In the genomic region with DNA sequence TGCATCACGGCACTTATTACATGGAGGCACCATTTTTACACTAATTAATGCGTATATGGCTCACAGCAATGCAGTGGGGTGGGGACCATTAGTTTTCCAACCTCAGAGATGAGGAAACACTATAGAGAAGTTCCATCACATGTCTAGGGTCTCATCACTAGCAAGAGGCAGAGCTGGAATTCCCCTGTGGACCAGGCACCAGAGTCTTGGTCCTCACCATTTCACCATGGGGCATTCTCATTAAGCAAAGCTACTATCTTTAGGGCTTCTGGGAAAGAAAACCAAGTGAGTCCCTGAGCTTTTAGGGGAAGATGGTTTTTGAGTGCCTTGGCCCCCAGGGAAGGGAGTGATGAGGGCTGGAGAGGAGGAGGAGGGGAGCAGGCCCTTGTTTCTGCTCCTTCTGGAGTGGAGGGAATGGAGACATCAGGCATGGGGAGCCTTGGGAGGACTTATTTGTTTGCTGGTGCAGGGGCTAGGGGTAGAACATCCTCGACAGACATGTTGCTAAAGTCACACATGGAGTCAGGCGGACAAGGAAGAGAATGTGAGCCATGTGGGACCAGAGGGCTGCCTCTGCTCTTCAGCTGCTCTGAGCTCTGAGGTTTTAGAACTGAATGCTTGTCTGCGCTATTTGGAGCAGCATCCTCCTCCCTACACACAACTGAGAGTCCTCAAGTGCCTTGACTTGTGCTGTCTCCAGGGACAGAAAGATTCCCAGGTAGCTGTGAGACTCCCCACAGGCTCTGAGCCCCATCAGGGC, we compare ENCODE assay signal across 13 cellular contexts. TPM values are rescaled to one million over a fixed set of nuclear protein-coding genes. Genes with fewer than 3 reads are reported as not detected.
DNase-seq lines count a peak whose midpoint lies in the region; ATAC-seq and TF ChIP-seq lines count a peak whose summit lies in the region.
"Had no signal": no experiment of that assay in that cellular context is flagged by ENCODE, and none has a peak within 500 bp of the region (broad histone marks: within the 10 kb centered on the region; RNA-seq: fewer than 3 reads in every experiment).

No MANE protein-coding gene starts in this region.

- TF ChIP-seq CTCF in epithelial cell of esophagus (IDR thresholded peaks at IDR 0.05; ENCODE audit: insufficient read depth, low read depth, low read length, missing control alignments) (no peak), osteoblast (IDR thresholded peaks at IDR 0.05; ENCODE audit: extremely low read depth, low read depth, low read length) (no peak)

- no peaks in the 10 kb centered on the region for H3K9me3 ChIP-seq in osteoblast (ENCODE audit: low read depth, low read length)
- H3K9me3 ChIP-seq: BLaER1, right lobe of liver had no signal

- no peak overlapping the region for H3K4me2 ChIP-seq in osteoblast (ENCODE audit: insufficient read depth, low read length)
- H3K4me2 ChIP-seq: BLaER1 had no signal

- no peaks in the 10 kb centered on the region for H3K9me3 Mint-ChIP-seq in stimulated activated naive CD8-positive, alpha-beta T cell treated with anti-CD3 and anti-CD28 coated beads, Interleukin-15, Interleukin-2, amounts not matched to agents 100 ng/mL and 50 ng/mL, for 24 hours
- H3K9me3 Mint-ChIP-seq: activated naive CD8-positive, alpha-beta T cell treated with anti-CD3 and anti-CD28 coated beads, Interleukin-2, amount 10 ng/mL, durations not matched to agents 7 days and 5 days had no signal

- H3K4me3 ChIP-seq in epithelial cell of esophagus (ENCODE audit: low read length) (peak overlapping the region; percentile 26), osteoblast (ENCODE audit: insufficient read depth, low read length) (no peak overlapping the region)
- H3K4me3 ChIP-seq: BLaER1, right lobe of liver had no signal

- peak overlapping the region; percentile 100 for H3K27ac ChIP-seq in osteoblast (ENCODE audit: low read depth, low read length)
- H3K27ac ChIP-seq: BLaER1, right lobe of liver had no signal

- peaks cover 34% of the 10 kb centered on the region for H3K4me1 Mint-ChIP-seq in stimulated activated naive CD8-positive, alpha-beta T cell treated with anti-CD3 and anti-CD28 coated beads, Interleukin-15, Interleukin-2, amounts not matched to agents 100 ng/mL and 50 ng/mL, for 24 hours (ENCODE audit: low read depth)

- no peaks in the 10 kb centered on the region for H3K27me3 Mint-ChIP-seq in stimulated activated naive CD8-positive, alpha-beta T cell treated with anti-CD3 and anti-CD28 coated beads, Interleukin-15, Interleukin-2, amounts not matched to agents 100 ng/mL and 50 ng/mL, for 24 hours
- H3K27me3 Mint-ChIP-seq: activated naive CD8-positive, alpha-beta T cell treated with anti-CD3 and anti-CD28 coated beads, Interleukin-2, amount 10 ng/mL, durations not matched to agents 7 days and 5 days had no signal

- no peaks in the 10 kb centered on the region for H3K36me3 Mint-ChIP-seq in stimulated activated naive CD8-positive, alpha-beta T cell treated with anti-CD3 and anti-CD28 coated beads, Interleukin-15, Interleukin-2, amounts not matched to agents 100 ng/mL and 50 ng/mL, for 24 hours (ENCODE audit: low read depth)
- H3K36me3 Mint-ChIP-seq: activated naive CD8-positive, alpha-beta T cell treated with anti-CD3 and anti-CD28 coated beads, Interleukin-2, amount 10 ng/mL, durations not matched to agents 7 days and 5 days had no signal

- ATAC-seq in stimulated activated naive CD8-positive, alpha-beta T cell treated with anti-CD3 and anti-CD28 coated beads, Interleukin-15, Interleukin-2, amounts not matched to agents 100 U/mL and 50 U/mL, for 24 hours, result no peak
- ATAC-seq in GM18520 (IDR thresholded peaks at IDR 0.05; ENCODE audit: unreplicated experiment), result no peak
- no peak for ATAC-seq in HG03095 (IDR thresholded peaks at IDR 0.05; ENCODE audit: unreplicated experiment)
- ATAC-seq in HG02884 (IDR thresholded peaks at IDR 0.05; ENCODE audit: unreplicated experiment), result no peak
- ATAC-seq: activated CD4-positive, CD25-positive, alpha-beta regulatory T cell treated with anti-CD3 and anti-CD28 coated beads, Interleukin-2, amount 50 U/mL, for 24 hours had no signal

- peaks cover 44% of the 10 kb centered on the region for H3K4me1 ChIP-seq in osteoblast (ENCODE audit: insufficient read depth, low read length)
- H3K4me1 ChIP-seq: BLaER1 had no signal

- H2AFZ ChIP-seq in osteoblast (ENCODE audit: low read length), result peak overlapping the region; percentile 49

- H3K27ac Mint-ChIP-seq in stimulated activated naive CD8-positive, alpha-beta T cell treated with anti-CD3 and anti-CD28 coated beads, Interleukin-15, Interleukin-2, amounts not matched to agents 100 ng/mL and 50 ng/mL, for 24 hours, result peak overlapping the region; percentile 5
- H3K27ac Mint-ChIP-seq: activated naive CD8-positive, alpha-beta T cell treated with anti-CD3 and anti-CD28 coated beads, Interleukin-2, amount 10 ng/mL, durations not matched to agents 7 days and 5 days had no signal

- intact Hi-C loops in head of caudate nucleus (cut with DNase I), result no loop called here

- no peaks in the 10 kb centered on the region for H3K36me3 ChIP-seq in osteoblast (ENCODE audit: insufficient read depth, low read length)
- H3K36me3 ChIP-seq: BLaER1, right lobe of liver had no signal

- no peaks in the 10 kb centered on the region for H3K27me3 ChIP-seq in osteoblast (ENCODE audit: insufficient read depth, low read length)
- H3K27me3 ChIP-seq: BLaER1, right lobe of liver had no signal

- DNase-seq in stimulated activated naive CD8-positive, alpha-beta T cell treated with anti-CD3 and anti-CD28 coated beads, Interleukin-15, Interleukin-2, amounts not matched to agents 100 U/mL and 50 U/mL, for 24 hours, result no peak
- DNase-seq in epithelial cell of esophagus (ENCODE audit: low read depth), result no peak
- DNase-seq in osteoblast (ENCODE audit: insufficient read length, low spot score, missing footprints), result no peak
- no peak for DNase-seq in head of caudate nucleus
- DNase-seq: activated naive CD8-positive, alpha-beta T cell treated with anti-CD3 and anti-CD28 coated beads, Interleukin-2, amount 10 ng/mL, durations not matched to agents 7 days and 5 days; islet precursor cell; right lobe of liver had no signal

- H3K4me3 Mint-ChIP-seq in stimulated activated naive CD8-positive, alpha-beta T cell treated with anti-CD3 and anti-CD28 coated beads, Interleukin-15, Interleukin-2, amounts not matched to agents 100 ng/mL and 50 ng/mL, for 24 hours, result no peak overlapping the region
- H3K4me3 Mint-ChIP-seq: activated naive CD8-positive, alpha-beta T cell treated with anti-CD3 and anti-CD28 coated beads, Interleukin-2, amount 10 ng/mL, durations not matched to agents 7 days and 5 days had no signal

- no peaks in the 10 kb centered on the region for H3K79me2 ChIP-seq in osteoblast (ENCODE audit: insufficient read depth, low read length)

- no peaks in the 10 kb centered on the region for H4K20me1 ChIP-seq in osteoblast (ENCODE audit: insufficient read depth, low read length)
- H4K20me1 ChIP-seq: BLaER1 had no signal

RNA-seq across cellular contexts. Expression of a gene that starts 40.3 kb away (rescaled TPM):
- 29.7 and 32.7 TPM in 2 replicates for total RNA-seq in osteoblast
